Comparison of ENCODE assay signal across 8 cellular contexts in genomic region chr15:58438956-58439355, GRCh38. TPM values are rescaled to one million over a fixed set of nuclear protein-coding genes. Genes with fewer than 3 reads are reported as not detected.
DNase-seq lines count a peak whose midpoint lies in the region; ATAC-seq lines count a peak whose summit lies in the region.

No MANE protein-coding gene starts in this region.

- no peaks in the 10 kb centered on the region for H3K9me3 ChIP-seq in HAP-1

- H3K36me3 ChIP-seq in HAP-1 (replicated peaks), result no peaks in the 10 kb centered on the region

- DNase-seq in CD1c-positive myeloid dendritic cell (ENCODE audit: extremely low spot score) (peak; percentile 56), HAP-1 (ENCODE audit: low spot score in 2 of 2) (peak; percentile 32 to 66), NOMO-1 treated with DMSO at 0.1 percent for 48 hours (lab: John Stamatoyannopoulos, UW; ENCODE audit: unreplicated experiment) (peak; percentile 70), astrocyte of the hippocampus (ENCODE audit: low read depth, low spot score) (peak; percentile 67), left lobe of liver (ENCODE audit: low spot score) (peak; percentile 70), SHP77 treated with DMSO at 0.1 percent for 48 hours (lab: John Stamatoyannopoulos, UW) (no peak)

- in situ Hi-C loops in HAP-1 (cut with MboI; ENCODE audit: low sequenced_read_pairs), result no loop called here

- H3K27me3 ChIP-seq in HAP-1 (ENCODE audit: low read depth), result no peaks in the 10 kb centered on the region

- H3K4me1 ChIP-seq in HAP-1, result no peaks in the 10 kb centered on the region

- H3K4me3 ChIP-seq in HAP-1, result no peak overlapping the region

- ATAC-seq in left lobe of liver (peak; percentile 61), GM19395 (IDR thresholded peaks at IDR 0.05; ENCODE audit: unreplicated experiment) (no peak), GM19351 (IDR thresholded peaks at IDR 0.05; ENCODE audit: unreplicated experiment) (no peak)

RNA-seq across cellular contexts. Expression of gene LIPC, which starts 7.2 kb away (rescaled TPM):
- total RNA-seq in left lobe of liver, result 202 TPM
